In the genomic region with DNA sequence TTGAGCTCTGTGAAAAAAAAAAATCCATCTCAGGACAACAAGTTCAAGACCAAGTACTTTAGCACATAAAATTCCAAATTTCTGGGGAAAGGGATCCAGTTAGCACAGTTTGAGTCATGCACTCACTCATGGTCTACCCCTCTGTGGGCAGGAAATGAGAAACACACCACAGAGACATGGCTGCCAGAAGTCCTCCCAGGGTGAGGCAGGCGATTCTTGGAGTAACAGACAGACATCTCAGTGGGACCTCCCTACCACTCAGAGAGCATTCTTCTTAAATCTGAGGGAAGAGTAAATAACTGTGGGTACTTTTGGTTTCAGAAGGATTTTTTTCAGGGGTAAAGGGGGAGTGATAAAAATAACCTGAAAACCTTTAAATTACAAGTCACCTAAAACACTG, we compare ENCODE assay signal across 18 cellular contexts. TPM values are rescaled to one million over a fixed set of nuclear protein-coding genes. Genes with fewer than 3 reads are reported as not detected.
DNase-seq lines count a peak whose midpoint lies in the region; ATAC-seq and TF ChIP-seq lines count a peak whose summit lies in the region.
"Had no signal": no experiment of that assay in that cellular context is flagged by ENCODE, and none has a peak within 500 bp of the region (broad histone marks: within the 10 kb centered on the region; RNA-seq: fewer than 3 reads in every experiment).

No MANE protein-coding gene starts in this region.

- H2BK120ac ChIP-seq in H9 (ENCODE audit: low read depth, low read length, poor library complexity, severe bottlenecking), result no peak overlapping the region

- H3K4me3 Mint-ChIP-seq in H9, result no peak overlapping the region
- H3K4me3 Mint-ChIP-seq in activated CD8-positive, alpha-beta T cell treated with anti-CD3 and anti-CD28 coated beads, Interleukin-2, amount 10 ng/mL, durations not matched to agents 7 days and 5 days, result no peak overlapping the region
- H3K4me3 Mint-ChIP-seq: activated CD4-positive, alpha-beta T cell treated with anti-CD3 and anti-CD28 coated beads, Interleukin-2, amount 10 ng/mL, durations not matched to agents 7 days and 5 days; activated T-helper 1 cell treated with anti-CD3 and anti-CD28 coated beads, Interleukin-12 subunit alpha, Interleukin-12 subunit beta, Interleukin-2, Interleukin-4 antibody, amounts not matched to agents 30 ng/mL and 10 ng/mL and 1 ng/mL, durations not matched to agents 14 hours and 24 hours and 36 hours; immature natural killer cell; T-helper 17 cell had no signal

- no peaks in the 10 kb centered on the region for H3K36me3 Mint-ChIP-seq in H9 (ENCODE audit: insufficient read depth in 1 of 3, low read depth in 3 of 3)
- no peaks in the 10 kb centered on the region for H3K36me3 Mint-ChIP-seq in activated CD8-positive, alpha-beta T cell treated with anti-CD3 and anti-CD28 coated beads, Interleukin-2, amount 10 ng/mL, durations not matched to agents 7 days and 5 days (ENCODE audit: low read depth)
- H3K36me3 Mint-ChIP-seq: immature natural killer cell had no signal

- no peaks in the 10 kb centered on the region for H3K4me1 ChIP-seq in H9 (ENCODE audit: insufficient read depth, low read length)
- H3K4me1 ChIP-seq: pancreas, suprapubic skin had no signal

- no peak overlapping the region for H2AFZ ChIP-seq in H9 (ENCODE audit: low read length)

- H3K4ac ChIP-seq in H9 (ENCODE audit: low read depth, low read length), result no peak overlapping the region

- no peak overlapping the region for H3K18ac ChIP-seq in H9 (ENCODE audit: insufficient read length, low read depth, low read length)

- no peak for TF ChIP-seq CTCF in H9 (conservative IDR thresholded peaks at IDR 0.05)

- WGBS in H9 (ENCODE audit: extremely low coverage, insufficient read length, low lambda C conversion rate), result no CpG with 5 or more reads among the region's 1 CpG

- no peaks in the 10 kb centered on the region for H3K23me2 ChIP-seq in H9 (ENCODE audit: insufficient read length, low read depth, low read length, poor library complexity, severe bottlenecking)

- ATAC-seq in GM18873 (IDR thresholded peaks at IDR 0.05; ENCODE audit: low FRiP score, unreplicated experiment), result no peak
- ATAC-seq in activated CD8-positive, alpha-beta T cell treated with anti-CD3 and anti-CD28 coated beads, Interleukin-2, amount 10 ng/mL, durations not matched to agents 7 days and 5 days, result no peak
- ATAC-seq: pancreas, T-helper 17 cell had no signal

- no peak overlapping the region for H3K56ac ChIP-seq in H9 (ENCODE audit: insufficient read length, low read depth, low read length)

- no peak overlapping the region for H3K27ac Mint-ChIP-seq in H9
- H3K27ac Mint-ChIP-seq in activated CD8-positive, alpha-beta T cell treated with anti-CD3 and anti-CD28 coated beads, Interleukin-2, amount 10 ng/mL, durations not matched to agents 7 days and 5 days, result no peak overlapping the region
- H3K27ac Mint-ChIP-seq: activated CD4-positive, alpha-beta T cell treated with anti-CD3 and anti-CD28 coated beads, Interleukin-2, amount 10 ng/mL, durations not matched to agents 7 days and 5 days; activated T-helper 1 cell treated with anti-CD3 and anti-CD28 coated beads, Interleukin-12 subunit alpha, Interleukin-12 subunit beta, Interleukin-2, Interleukin-4 antibody, amounts not matched to agents 30 ng/mL and 10 ng/mL and 1 ng/mL, durations not matched to agents 14 hours and 24 hours and 36 hours; immature natural killer cell; T-helper 17 cell had no signal

- no peak overlapping the region for H3K14ac ChIP-seq in H9 (ENCODE audit: insufficient read depth, low read length)

- no peak overlapping the region for H2BK5ac ChIP-seq in H9 (ENCODE audit: insufficient read length, low read length)

- no peaks in the 10 kb centered on the region for H3K79me2 ChIP-seq in H9 (ENCODE audit: insufficient read depth, low read length)

- H2AK5ac ChIP-seq in H9 (ENCODE audit: insufficient read length, low read length), result no peak overlapping the region

- no peak overlapping the region for H4K8ac ChIP-seq in H9 (replicated peaks; ENCODE audit: insufficient read length, low read depth, low read length)

- no peak overlapping the region for H3K27ac ChIP-seq in H9 (ENCODE audit: insufficient read length, low read depth, low read length)
- H3K27ac ChIP-seq: pancreas, suprapubic skin had no signal

- POLR2A ChIA-PET in activated CD8-positive, alpha-beta T cell treated with anti-CD3 and anti-CD28 coated beads, Interleukin-2, amount 10 ng/mL, durations not matched to agents 7 days and 5 days (lab: Charles Lee), result no interaction called here

- no peaks in the 10 kb centered on the region for H4K20me1 ChIP-seq in H9 (ENCODE audit: control insufficient read depth, insufficient read depth, insufficient read length)

- no peaks in the 10 kb centered on the region for H3K27me3 ChIP-seq in H9 (ENCODE audit: insufficient read depth, low read length)

- no peaks in the 10 kb centered on the region for H3K9me3 ChIP-seq in H9 (ENCODE audit: control insufficient read depth, low read depth, low read length)
- H3K9me3 ChIP-seq: pancreas, suprapubic skin had no signal

- no peak overlapping the region for H2BK15ac ChIP-seq in H9 (ENCODE audit: low read depth, low read length)

- H3K79me1 ChIP-seq in H9 (ENCODE audit: insufficient read depth, low read depth, low read length, poor library complexity, severe bottlenecking), result no peaks in the 10 kb centered on the region

- no peak overlapping the region for H4K5ac ChIP-seq in H9 (ENCODE audit: insufficient read length, low read depth, low read length)

- CTCF ChIA-PET in activated CD8-positive, alpha-beta T cell treated with anti-CD3 and anti-CD28 coated beads, Interleukin-2, amount 10 ng/mL, durations not matched to agents 7 days and 5 days (lab: Charles Lee), result no interaction called here

- H3K23ac ChIP-seq in H9 (ENCODE audit: insufficient read length, low read depth, low read length), result no peak overlapping the region

- DNase-seq in AG08395 (ENCODE audit: low spot score) (peak; percentile 62), HS-27A (ENCODE audit: low read depth) (peak; percentile 14), amniotic epithelial cell (ENCODE audit: low read depth) (peak; percentile 57), glomerular visceral epithelial cell (ENCODE audit: extremely low spot score) (peak; percentile 57), DMS 273 (lab: John Stamatoyannopoulos, UW; ENCODE audit: unreplicated experiment) (no peak), H9 (no peak)
- no peak for DNase-seq in activated CD8-positive, alpha-beta T cell treated with anti-CD3 and anti-CD28 coated beads, Interleukin-2, amount 10 ng/mL, durations not matched to agents 7 days and 5 days
- DNase-seq: activated CD4-positive, alpha-beta T cell treated with anti-CD3 and anti-CD28 coated beads, Interleukin-2, amount 10 ng/mL, durations not matched to agents 7 days and 5 days; amygdala; immature natural killer cell; NCI-H1436 treated with DMSO at 0.1 percent for 48 hours; NCI-H524; pancreas; stimulated activated CD4-positive, alpha-beta T cell treated with anti-CD3 and anti-CD28 coated beads, Interleukin-12 subunit alpha, Interleukin-12 subunit beta, amount 100 ng/mL, for 4 hours; T-helper 17 cell had no signal

- no peak overlapping the region for H3T11ph ChIP-seq in H9 (ENCODE audit: low read length)

- no peaks in the 10 kb centered on the region; a peak in 1 of 4 replicates for H3K4me1 Mint-ChIP-seq in H9
- no peaks in the 10 kb centered on the region for H3K4me1 Mint-ChIP-seq in activated CD8-positive, alpha-beta T cell treated with anti-CD3 and anti-CD28 coated beads, Interleukin-2, amount 10 ng/mL, durations not matched to agents 7 days and 5 days (ENCODE audit: low read depth)
- H3K4me1 Mint-ChIP-seq: immature natural killer cell, T-helper 17 cell had no signal

- H3K4me2 ChIP-seq in H9 (ENCODE audit: insufficient read depth, insufficient read length, low read length), result no peak overlapping the region

- no peak overlapping the region for H2BK12ac ChIP-seq in H9 (ENCODE audit: insufficient read length, low read depth, low read length)

- no peak overlapping the region for H3K9ac ChIP-seq in H9 (ENCODE audit: extremely low read depth, insufficient read length, low read length)

- H2BK20ac ChIP-seq in H9 (ENCODE audit: low read depth, low read length, poor library complexity, severe bottlenecking), result no peak overlapping the region

- peaks cover 2% of the 10 kb centered on the region; the same call in 1 of the 2 replicates for H3K27me3 Mint-ChIP-seq in H9 (ENCODE audit: low read depth)
- H3K27me3 Mint-ChIP-seq in activated CD8-positive, alpha-beta T cell treated with anti-CD3 and anti-CD28 coated beads, Interleukin-2, amount 10 ng/mL, durations not matched to agents 7 days and 5 days (ENCODE audit: low read depth), result peaks cover 4% of the 10 kb centered on the region
- H3K27me3 Mint-ChIP-seq: activated CD4-positive, alpha-beta T cell treated with anti-CD3 and anti-CD28 coated beads, Interleukin-2, amount 10 ng/mL, durations not matched to agents 7 days and 5 days had no signal

- H3K9me3 Mint-ChIP-seq in H9, result no peaks in the 10 kb centered on the region
- no peaks in the 10 kb centered on the region for H3K9me3 Mint-ChIP-seq in activated CD8-positive, alpha-beta T cell treated with anti-CD3 and anti-CD28 coated beads, Interleukin-2, amount 10 ng/mL, durations not matched to agents 7 days and 5 days (ENCODE audit: insufficient read depth)
- H3K9me3 Mint-ChIP-seq: activated CD4-positive, alpha-beta T cell treated with anti-CD3 and anti-CD28 coated beads, Interleukin-2, amount 10 ng/mL, durations not matched to agents 7 days and 5 days; activated T-helper 1 cell treated with anti-CD3 and anti-CD28 coated beads, Interleukin-12 subunit alpha, Interleukin-12 subunit beta, Interleukin-2, Interleukin-4 antibody, amounts not matched to agents 30 ng/mL and 10 ng/mL and 1 ng/mL, durations not matched to agents 14 hours and 24 hours and 36 hours had no signal

- no peak overlapping the region for H4K91ac ChIP-seq in H9 (ENCODE audit: insufficient read length, low read depth, low read length)

RNA-seq across cellular contexts. Expression of a gene that starts 14.1 kb away (rescaled TPM):
- 0.20 TPM in 2 replicates for total RNA-seq in H9 (2021)
- not detected for total RNA-seq in activated CD8-positive, alpha-beta T cell treated with anti-CD3 and anti-CD28 coated beads, Interleukin-2, amount 10 ng/mL, durations not matched to agents 7 days and 5 days
- total RNA-seq: activated CD4-positive, alpha-beta T cell treated with anti-CD3 and anti-CD28 coated beads, Interleukin-2, amount 10 ng/mL, durations not matched to agents 7 days and 5 days; activated T-helper 1 cell treated with anti-CD3 and anti-CD28 coated beads, Interleukin-12 subunit alpha, Interleukin-12 subunit beta, Interleukin-2, Interleukin-4 antibody, amounts not matched to agents 30 ng/mL and 10 ng/mL and 1 ng/mL, durations not matched to agents 14 hours and 24 hours and 36 hours had no signal

RNA-seq across cellular contexts. Expression of a gene that starts 30.2 kb away (rescaled TPM):
- total RNA-seq in H9 (2021), result not detected in 2 replicates
- not detected for total RNA-seq in activated CD8-positive, alpha-beta T cell treated with anti-CD3 and anti-CD28 coated beads, Interleukin-2, amount 10 ng/mL, durations not matched to agents 7 days and 5 days
- total RNA-seq: activated CD4-positive, alpha-beta T cell treated with anti-CD3 and anti-CD28 coated beads, Interleukin-2, amount 10 ng/mL, durations not matched to agents 7 days and 5 days; activated T-helper 1 cell treated with anti-CD3 and anti-CD28 coated beads, Interleukin-12 subunit alpha, Interleukin-12 subunit beta, Interleukin-2, Interleukin-4 antibody, amounts not matched to agents 30 ng/mL and 10 ng/mL and 1 ng/mL, durations not matched to agents 14 hours and 24 hours and 36 hours; suprapubic skin had no signal

RNA-seq across cellular contexts. Expression of a gene that starts 46.8 kb away (rescaled TPM):
- 0.85 and 1.3 TPM in 2 replicates for total RNA-seq in H9 (2021)
- not detected for total RNA-seq in activated CD8-positive, alpha-beta T cell treated with anti-CD3 and anti-CD28 coated beads, Interleukin-2, amount 10 ng/mL, durations not matched to agents 7 days and 5 days
- total RNA-seq: activated CD4-positive, alpha-beta T cell treated with anti-CD3 and anti-CD28 coated beads, Interleukin-2, amount 10 ng/mL, durations not matched to agents 7 days and 5 days; activated T-helper 1 cell treated with anti-CD3 and anti-CD28 coated beads, Interleukin-12 subunit alpha, Interleukin-12 subunit beta, Interleukin-2, Interleukin-4 antibody, amounts not matched to agents 30 ng/mL and 10 ng/mL and 1 ng/mL, durations not matched to agents 14 hours and 24 hours and 36 hours; suprapubic skin; T-helper 17 cell had no signal

Comparison
In these comparisons a context has a peak if more than half of its experiments do, and no peak if none do; other contexts are left out.
1. DNase-seq: peak in AG08395 (single experiment), HS-27A (single experiment), amniotic epithelial cell (single experiment) and glomerular visceral epithelial cell (single experiment); none in DMS 273 (single experiment), H9 (single experiment) and activated CD8-positive, alpha-beta T cell treated with anti-CD3 and anti-CD28 coated beads, Interleukin-2, amount 10 ng/mL, durations not matched to agents 7 days and 5 days (single experiment).